In the genomic region with DNA sequence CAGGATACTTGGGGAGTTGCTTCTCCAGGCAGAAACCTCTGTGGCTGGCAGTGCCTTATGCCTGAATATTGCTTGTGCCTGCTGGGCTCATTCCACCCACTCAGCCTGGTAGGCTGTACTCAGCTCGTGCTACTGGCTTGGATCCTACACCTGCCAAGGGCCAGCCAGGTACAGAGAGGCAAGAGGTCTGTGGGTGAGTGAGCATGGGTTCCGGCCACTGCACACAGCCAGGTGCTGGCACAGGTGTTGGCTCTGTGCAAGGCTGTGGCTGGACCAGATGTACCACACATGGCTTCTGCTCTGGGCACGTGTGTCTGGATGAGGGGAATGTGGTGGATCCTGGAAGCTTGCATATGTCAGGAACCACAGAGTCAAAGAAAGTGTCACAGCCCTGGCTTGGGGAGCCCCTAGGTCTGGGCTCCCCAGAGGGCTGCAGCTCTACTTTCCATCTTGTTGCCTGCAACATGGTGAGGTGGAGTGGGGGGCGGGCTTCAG, we compare ENCODE assay signal across 23 cellular contexts.
DNase-seq lines count a peak whose midpoint lies in the region; ATAC-seq, FAIRE-seq and TF ChIP-seq lines count a peak whose summit lies in the region.
"Had no signal": no experiment of that assay in that cellular context is flagged by ENCODE, and none has a peak within 500 bp of the region (broad histone marks: within the 10 kb centered on the region; RNA-seq: fewer than 3 reads in every experiment).

No MANE protein-coding gene starts in this region.

- no peak for TF ChIP-seq CTCF in HepG2 (CRISPR knock-in tag; IDR thresholded peaks at IDR 0.05)
- TF ChIP-seq CTCF in right lobe of liver (IDR thresholded peaks at IDR 0.05) = no peak

- TF ChIP-seq RAD21 in HepG2 (CRISPR knock-in tag; IDR thresholded peaks at IDR 0.05) = no peak

- H3K27ac ChIP-seq in HepG2 (ENCODE audit: extremely low read length, insufficient read depth, low read length) (no peak overlapping the region), right lobe of liver (no peak overlapping the region), aorta (ENCODE audit: low read depth in 1 of 2, low read length in 2 of 2) (no peak overlapping the region)
- H3K27ac ChIP-seq: A549; BLaER1 treated with 17β-estradiol and CSF1 and Interleukin-3, amounts not matched to agents 10 nM and 100 nM had no signal

- H3K27ac Mint-ChIP-seq in stimulated activated memory B cell treated with anti-CD40 and anti-IgM and Interleukin-4, amounts not matched to agents 10 μg/mL and 1 μg/mL and 100 μg/mL, for 72 hours = no peak overlapping the region
- H3K27ac Mint-ChIP-seq: CD14-positive monocyte; CD4-positive, alpha-beta T cell; CD8-positive, alpha-beta memory T cell; GM23338; H9 had no signal

- DNase-seq in HepG2 (ENCODE audit: low spot score) (no peak), right lobe of liver (no peak), aorta (no peak), DMS 273 (lab: John Stamatoyannopoulos, UW; ENCODE audit: unreplicated experiment) (no peak)
- DNase-seq in activated effector memory CD4-positive, alpha-beta T cell treated with Interleukin-2 at 50 U/mL for 16 hours = no peak
- DNase-seq: 8988T; ACHN; AML-193; BE2C; CD4-positive, alpha-beta T cell; CD8-positive, alpha-beta memory T cell; DMS79 treated with DMSO at 0.1 percent for 48 hours; GF-D8; H9 had no signal

- no peak overlapping the region for H3K4me3 Mint-ChIP-seq in stimulated activated memory B cell treated with anti-CD40 and anti-IgM and Interleukin-4, amounts not matched to agents 10 μg/mL and 1 μg/mL and 100 μg/mL, for 72 hours
- H3K4me3 Mint-ChIP-seq: CD14-positive monocyte; CD4-positive, alpha-beta T cell; CD8-positive, alpha-beta memory T cell; GM23338; H9 had no signal

- ATAC-seq in HepG2 = no peak
- ATAC-seq in right lobe of liver = no peak
- ATAC-seq in stimulated activated memory B cell treated with anti-CD40 and anti-IgM and Interleukin-4, amounts not matched to agents 10 μg/mL and 1 μg/mL and 100 μg/mL, for 72 hours = peak; percentile 28
- ATAC-seq in aorta (ENCODE audit: low FRiP score) = peak; percentile 29
- ATAC-seq: A549, GM23338, HCT116 had no signal

- H3K4me1 ChIP-seq in HepG2 (ENCODE audit: insufficient read depth, low read length) (no peaks in the 10 kb centered on the region), right lobe of liver (no peaks in the 10 kb centered on the region), aorta (ENCODE audit: control insufficient read depth in 1 of 2, insufficient read depth in 2 of 2, low read length in 2 of 2) (peaks cover 0 to 4% of the 10 kb centered on the region in 2 donors)
- H3K4me1 ChIP-seq: A549; BE2C; BLaER1 treated with 17β-estradiol and CSF1 and Interleukin-3, amounts not matched to agents 10 nM and 100 nM had no signal

- POLR2A ChIA-PET in HepG2 (lab: Yijun Ruan, JAX) = no interaction called here

- H3K9me3 ChIP-seq in HepG2 (ENCODE audit: low read length) (peaks cover 23% of the 10 kb centered on the region), right lobe of liver (no peaks in the 10 kb centered on the region), aorta (ENCODE audit: control insufficient read depth, low read length) (no peaks in the 10 kb centered on the region)
- H3K9me3 ChIP-seq: BE2C had no signal

- H3K4me3 ChIP-seq in HepG2 (replicated peaks in 1 of 3; ENCODE audit: insufficient read depth in 1 of 3, low read depth in 2 of 3, low read length in 3 of 3) (no peak overlapping the region), right lobe of liver (no peak overlapping the region), aorta (ENCODE audit: low read length in 2 of 2) (no peak overlapping the region)
- H3K4me3 ChIP-seq: A549; BLaER1 treated with 17β-estradiol and CSF1 and Interleukin-3, amounts not matched to agents 10 nM and 100 nM; GM23338 had no signal

- CTCF ChIA-PET in HepG2 (lab: Yijun Ruan, JAX; ENCODE audit: low intra/inter-chr PET ratio, low total read pairs) = no interaction called here

- no peak overlapping the region for H2AFZ ChIP-seq in HepG2 (ENCODE audit: low read length)
- H2AFZ ChIP-seq: GM23338 had no signal

- no peaks in the 10 kb centered on the region for H3K27me3 Mint-ChIP-seq in stimulated activated memory B cell treated with anti-CD40 and anti-IgM and Interleukin-4, amounts not matched to agents 10 μg/mL and 1 μg/mL and 100 μg/mL, for 72 hours
- H3K27me3 Mint-ChIP-seq: CD4-positive, alpha-beta T cell; CD8-positive, alpha-beta memory T cell had no signal

- no TSS peak for BruUV-seq in HepG2 (replicated peaks; lab: Mats Ljungman, UMichigan)

- FAIRE-seq in HepG2 (lab: Jason Lieb, UNC) = no peak
- FAIRE-seq: A549, D721Med, GM12891, GM18507 had no signal

- H3K27me3 ChIP-seq in HepG2 (ENCODE audit: control insufficient read depth in 1 of 2, insufficient read depth in 2 of 2, low read length in 2 of 2) (no peaks in the 10 kb centered on the region), right lobe of liver (no peaks in the 10 kb centered on the region), aorta (ENCODE audit: control insufficient read depth in 1 of 2, insufficient read depth in 2 of 2, low read length in 1 of 2) (no peaks in the 10 kb centered on the region)
- H3K27me3 ChIP-seq: BE2C; BLaER1 treated with 17β-estradiol and CSF1 and Interleukin-3, amounts not matched to agents 10 nM and 100 nM had no signal

- intact Hi-C loops in HepG2 (cut with micrococcal nuclease; ENCODE audit: unreplicated experiment) = no loop called here
- intact Hi-C loops in right lobe of liver (cut with DNase I) = no loop called here
- intact Hi-C loops in aorta (cut with DNase I) = no loop called here

- in situ Hi-C loops in HepG2 (cut with HindIII; ENCODE audit: extremely low pct_ligation_motif_present, low pct_unique_long_range_greater_than_20kb) = no loop called here

- no peaks in the 10 kb centered on the region for H3K79me2 ChIP-seq in HepG2 (ENCODE audit: insufficient read depth, low read length)

- H3K9me3 Mint-ChIP-seq in stimulated activated memory B cell treated with anti-CD40 and anti-IgM and Interleukin-4, amounts not matched to agents 10 μg/mL and 1 μg/mL and 100 μg/mL, for 72 hours = peaks cover 11% of the 10 kb centered on the region
- H3K9me3 Mint-ChIP-seq: CD8-positive, alpha-beta memory T cell had no signal

- WGBS in HepG2 (ENCODE audit: low lambda C conversion rate) = 58% methylated on average over 2 of the region's 4 CpGs
- WGBS in right lobe of liver (ENCODE audit: insufficient coverage, low coverage, low lambda C conversion rate, missing lambda C conversion rate) = 87% methylated on average over 3 of the region's 4 CpGs
- WGBS in aorta, 2 donors = 95 to 98% methylated on average over 4 of the region's 4 CpGs

- TF ChIP-seq POLR2A in HepG2 (IDR thresholded peaks at IDR 0.05; ENCODE audit: insufficient read depth in 1 of 2, low read depth in 2 of 2, low read length in 2 of 2) = no peak
- TF ChIP-seq POLR2A in right lobe of liver (IDR thresholded peaks at IDR 0.05) = no peak

- no peaks in the 10 kb centered on the region for H3K36me3 Mint-ChIP-seq in stimulated activated memory B cell treated with anti-CD40 and anti-IgM and Interleukin-4, amounts not matched to agents 10 μg/mL and 1 μg/mL and 100 μg/mL, for 72 hours
- H3K36me3 Mint-ChIP-seq: CD14-positive monocyte; CD8-positive, alpha-beta memory T cell had no signal

- no peak for TF ChIP-seq EP300 in HepG2 (IDR thresholded peaks at IDR 0.05; ENCODE audit: low read depth in 2 of 2, low read length in 2 of 2)
- TF ChIP-seq EP300 in HepG2 (CRISPR knock-in tag; IDR thresholded peaks at IDR 0.05; ENCODE audit: borderline replicate concordance) = no peak

- H3K9ac ChIP-seq in HepG2 (ENCODE audit: insufficient read depth, low read depth, low read length) = no peak overlapping the region
- H3K9ac ChIP-seq: BLaER1 treated with 17β-estradiol and CSF1 and Interleukin-3, amounts not matched to agents 10 nM and 100 nM had no signal

- no peaks in the 10 kb centered on the region for H3K36me3 ChIP-seq in HepG2 (replicated peaks in 1 of 2; ENCODE audit: control insufficient read depth in 1 of 2, insufficient read depth in 2 of 2, low read length in 2 of 2)
- H3K36me3 ChIP-seq in right lobe of liver = no peaks in the 10 kb centered on the region
- H3K36me3 ChIP-seq in aorta (ENCODE audit: control insufficient read depth in 1 of 2, insufficient read depth in 2 of 2, low read length in 1 of 2) = no peaks in the 10 kb centered on the region
- H3K36me3 ChIP-seq: BE2C; BLaER1 treated with 17β-estradiol and CSF1 and Interleukin-3, amounts not matched to agents 10 nM and 100 nM had no signal

- no peaks in the 10 kb centered on the region for H4K20me1 ChIP-seq in HepG2 (ENCODE audit: insufficient read depth, low read length)
- H4K20me1 ChIP-seq: BLaER1 treated with 17β-estradiol and CSF1 and Interleukin-3, amounts not matched to agents 10 nM and 100 nM had no signal

- no peak overlapping the region for H3K4me2 ChIP-seq in HepG2 (ENCODE audit: low read depth, low read length)
- H3K4me2 ChIP-seq: A549; BLaER1 treated with 17β-estradiol and CSF1 and Interleukin-3, amounts not matched to agents 10 nM and 100 nM; GM23338 had no signal

- H3K4me1 Mint-ChIP-seq in stimulated activated memory B cell treated with anti-CD40 and anti-IgM and Interleukin-4, amounts not matched to agents 10 μg/mL and 1 μg/mL and 100 μg/mL, for 72 hours = no peaks in the 10 kb centered on the region
- H3K4me1 Mint-ChIP-seq: CD14-positive monocyte; CD8-positive, alpha-beta memory T cell had no signal

Comparison
In these comparisons a context has a peak if more than half of its experiments do, and no peak if none do; other contexts are left out.
1. ATAC-seq: peak in stimulated activated memory B cell treated with anti-CD40 and anti-IgM and Interleukin-4, amounts not matched to agents 10 μg/mL and 1 μg/mL and 100 μg/mL, for 72 hours (single experiment) and aorta (single experiment); none in HepG2 (single experiment) and right lobe of liver (0 of 4).